10 cellular contexts compared by ENCODE assay signal in the genomic region with DNA sequence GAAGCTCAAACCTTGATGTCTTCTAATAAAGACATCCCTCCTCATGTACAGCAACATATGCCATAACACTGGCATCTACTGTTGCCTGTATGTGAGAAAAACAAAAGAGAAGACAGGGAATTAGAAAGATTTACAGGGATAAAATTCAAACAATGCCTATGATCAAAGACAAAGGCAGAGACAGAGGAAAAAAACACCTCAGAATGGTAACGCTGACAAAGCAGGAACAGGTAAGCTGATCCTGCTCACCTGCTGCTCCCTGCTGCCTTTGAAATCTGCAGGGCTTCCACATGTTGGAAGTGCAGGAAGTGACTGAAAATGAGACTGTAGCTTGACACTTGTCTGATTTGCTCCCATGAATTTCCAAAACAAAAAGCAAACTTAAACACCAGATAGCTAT.
DNase-seq lines count a peak whose midpoint lies in the region; ATAC-seq and TF ChIP-seq lines count a peak whose summit lies in the region.
"Had no signal": no experiment of that assay in that cellular context is flagged by ENCODE, and none has a peak within 500 bp of the region (broad histone marks: within the 10 kb centered on the region; RNA-seq: fewer than 3 reads in every experiment).

No MANE protein-coding gene starts in this region.

- H3K9ac ChIP-seq in iPS-20b (ENCODE audit: low read depth, low read length) = peak overlapping the region; percentile 28; the same call in 1 of the 2 replicates

- in situ Hi-C loops in G401 (cut with HindIII; ENCODE audit: low sequenced_read_pairs) = no loop called here

- TF ChIP-seq CTCF in tibial artery (IDR thresholded peaks at IDR 0.05) = no peak

- no peaks in the 10 kb centered on the region for H3K9me3 ChIP-seq in iPS-20b (ENCODE audit: insufficient read depth, low read depth, low read length)
- H3K9me3 ChIP-seq in tibial artery = no peaks in the 10 kb centered on the region

- H3K4me3 ChIP-seq in iPS-20b (ENCODE audit: low read length) (peak overlapping the region; percentile 14; the same call in 1 of the 2 replicates), tibial artery (no peak overlapping the region)

- H3K27me3 ChIP-seq in iPS-20b (ENCODE audit: insufficient read depth, low read length) (no peaks in the 10 kb centered on the region), tibial artery (no peaks in the 10 kb centered on the region)

- H3K36me3 ChIP-seq in iPS-20b (ENCODE audit: insufficient read depth, low read depth, low read length) (no peaks in the 10 kb centered on the region), tibial artery (no peaks in the 10 kb centered on the region)

- H3K4me1 ChIP-seq in iPS-20b (ENCODE audit: insufficient read depth, low read length) (peaks cover 35% of the 10 kb centered on the region; the same call in 1 of the 2 replicates), tibial artery (peaks cover 0 to 12% (median 2%) of the 10 kb centered on the region in 4 donors)

- DNase-seq in G401 (ENCODE audit: low spot score) (peak; percentile 65), NCI-H146 treated with DMSO at 0.1 percent for 48 hours (lab: John Stamatoyannopoulos, UW; ENCODE audit: unreplicated experiment) (peak; percentile 91), NCI-H748 (lab: John Stamatoyannopoulos, UW; ENCODE audit: unreplicated experiment) (peak; percentile 99), tibial artery (no peak)
- DNase-seq: activated T-cell treated with anti-CD3 and anti-CD28 coated beads, Interleukin-2, amount 50 U/mL, for 4 hours; posterior cingulate gyrus had no signal

- ATAC-seq in GM21526 (IDR thresholded peaks at IDR 0.05; ENCODE audit: low FRiP score, unreplicated experiment) (no peak), GM21423 (IDR thresholded peaks at IDR 0.05; ENCODE audit: unreplicated experiment) (no peak), GM21528 (IDR thresholded peaks at IDR 0.05; ENCODE audit: low FRiP score, unreplicated experiment) (no peak)
- ATAC-seq: activated T-cell treated with anti-CD3 and anti-CD28 coated beads, Interleukin-2, amount 50 U/mL, for 4 hours had no signal

- intact Hi-C loops in tibial artery (cut with DNase I; ENCODE audit: low total_unique reads) = no loop called here

- H3K27ac ChIP-seq in iPS-20b (ENCODE audit: low read length) (no peak overlapping the region), tibial artery (no peak overlapping the region)

Comparison
In these comparisons a context has a peak if more than half of its experiments do, and no peak if none do; other contexts are left out.
1. DNase-seq: peak in G401 (single experiment), NCI-H146 treated with DMSO at 0.1 percent for 48 hours (single experiment) and NCI-H748 (single experiment); none in tibial artery (0 of 2).